Comparison of ENCODE assay signal across 19 cellular contexts in genomic region chr2:55142518-55142917, GRCh38.
DNase-seq lines count a peak whose midpoint lies in the region; ATAC-seq, FAIRE-seq and TF ChIP-seq lines count a peak whose summit lies in the region.
"Had no signal": no experiment of that assay in that cellular context is flagged by ENCODE, and none has a peak within 500 bp of the region (broad histone marks: within the 10 kb centered on the region; RNA-seq: fewer than 3 reads in every experiment).

No MANE protein-coding gene starts in this region.

- peaks cover 9 to 32% (median 20%) of the 10 kb centered on the region in 4 donors for H3K4me1 Mint-ChIP-seq in CD4-positive, CD25-positive, alpha-beta regulatory T cell
- H3K4me1 Mint-ChIP-seq: B cell had no signal

- no TSS peak for BruUV-seq in K562 (replicated peaks; lab: Mats Ljungman, UMichigan)

- in situ Hi-C loops in K562 (cut with MboI), result no loop called here

- whole genome bisulfite sequencing in K562 (ENCODE audit: insufficient coverage, low coverage, missing lambda C conversion rate), result 83% methylated on average over 2 of the region's 2 CpGs

- TF ChIP-seq POLR2A in K562 (conservative IDR thresholded peaks at IDR 0.05), result no peak

- no peaks in the 10 kb centered on the region for H3K79me2 ChIP-seq in Loucy (ENCODE audit: insufficient read depth, low read length)
- no peaks in the 10 kb centered on the region for H3K79me2 ChIP-seq in K562 (ENCODE audit: control insufficient read depth, insufficient read depth, low read length)

- peaks cover 5% of the 10 kb centered on the region for H3K27me3 Mint-ChIP-seq in CD4-positive, CD25-positive, alpha-beta regulatory T cell
- H3K27me3 Mint-ChIP-seq: B cell had no signal

- no peaks in the 10 kb centered on the region for H3F3A ChIP-seq in Loucy (ENCODE audit: low read depth)

- H4K20me1 ChIP-seq in Loucy (ENCODE audit: insufficient read depth, low read length, poor library complexity, severe bottlenecking) (no peaks in the 10 kb centered on the region), K562 (replicated peaks; ENCODE audit: control insufficient read depth, insufficient read depth, low read length) (no peaks in the 10 kb centered on the region)
- H4K20me1 ChIP-seq: BLaER1 treated with 17β-estradiol and CSF1 and Interleukin-3, amounts not matched to agents 10 nM and 100 nM had no signal

- TF ChIP-seq CTCF in Loucy (conservative IDR thresholded peaks at IDR 0.05; ENCODE audit: low read length) (no peak), K562 (IDR thresholded peaks at IDR 0.05 in 2 of 3, conservative IDR thresholded peaks at IDR 0.05 in 1 of 3; ENCODE audit: insufficient read depth in 2 of 3, low read depth in 1 of 3, low read length in 3 of 3) (no peak)

- H3K36me3 Mint-ChIP-seq in CD4-positive, CD25-positive, alpha-beta regulatory T cell, result peaks cover 4% of the 10 kb centered on the region

- H3K27ac ChIP-seq in CD4-positive, CD25-positive, alpha-beta regulatory T cell (ENCODE audit: insufficient read depth, low read length, poor library complexity, severe bottlenecking), result no peak overlapping the region
- H3K27ac ChIP-seq in K562 (ENCODE audit: extremely low read depth, low read depth, low read length) (peak overlapping the region; percentile 24; the same call in 2 of the 3 replicates), substantia nigra (ENCODE audit: low read depth, low read length, poor library complexity, severe bottlenecking) (peak overlapping the region; percentile 99)
- H3K27ac ChIP-seq: BLaER1 treated with 17β-estradiol and CSF1 and Interleukin-3, amounts not matched to agents 10 nM and 100 nM; GM23248 had no signal

- peaks cover 0 to 1% (median 0%) of the 10 kb centered on the region in 7 donors for H3K9me3 Mint-ChIP-seq in CD4-positive, CD25-positive, alpha-beta regulatory T cell
- H3K9me3 Mint-ChIP-seq: CD8-positive, alpha-beta memory T cell had no signal

- H3K36me3 ChIP-seq in CD4-positive, CD25-positive, alpha-beta regulatory T cell (ENCODE audit: control insufficient read depth, insufficient read depth, low read length), result no peaks in the 10 kb centered on the region
- H3K36me3 ChIP-seq in Loucy (ENCODE audit: insufficient read depth, low read length) (no peaks in the 10 kb centered on the region), K562 (ENCODE audit: control insufficient read depth, insufficient read depth, low read length) (no peaks in the 10 kb centered on the region)
- H3K36me3 ChIP-seq: BLaER1 treated with 17β-estradiol and CSF1 and Interleukin-3, amounts not matched to agents 10 nM and 100 nM; HAP-1 had no signal

- no peaks in the 10 kb centered on the region for H3K9me1 ChIP-seq in K562 (ENCODE audit: control insufficient read depth, insufficient read depth, low read length)

- ATAC-seq in CD4-positive, CD25-positive, alpha-beta regulatory T cell (ENCODE audit: low read depth in 2 of 2), result no peak
- ATAC-seq in K562 (no peak), GM19455 (IDR thresholded peaks at IDR 0.05; ENCODE audit: unreplicated experiment) (no peak), left lobe of liver (no peak)
- ATAC-seq: GM12878 had no signal

- no peak for DNase-seq in CD4-positive, CD25-positive, alpha-beta regulatory T cell
- DNase-seq in K562 (ENCODE audit: extremely low read depth in 1 of 4, low spot score in 3 of 4), result no peak
- no peak for DNase-seq in substantia nigra (lab: John Stamatoyannopoulos, UW)
- DNase-seq in left lobe of liver (ENCODE audit: low spot score), result no peak
- DNase-seq in AML-193 (lab: John Stamatoyannopoulos, UW), result no peak
- DNase-seq: CD8-positive, alpha-beta memory T cell; COR-L47; DMS 273 treated with DMSO at 0.1 percent for 48 hours; DND-41; EL; GM23248 had no signal

- no peak overlapping the region for H3K4me3 ChIP-seq in CD4-positive, CD25-positive, alpha-beta regulatory T cell (ENCODE audit: low read depth, low read length)
- H3K4me3 ChIP-seq in Loucy (ENCODE audit: low read length, poor library complexity, severe bottlenecking), result no peak overlapping the region
- H3K4me3 ChIP-seq in K562, result no peak overlapping the region
- H3K4me3 ChIP-seq: BLaER1 treated with 17β-estradiol and CSF1 and Interleukin-3, amounts not matched to agents 10 nM and 100 nM; GM12878; GM23248; HAP-1 had no signal

- TF ChIP-seq EP300 in K562 (IDR thresholded peaks at IDR 0.05; ENCODE audit: low read length), result no peak

- intact Hi-C loops in K562 (cut with micrococcal nuclease), result loop anchor here (5.0 kb wide), 1 partner anchor 35 kb away; no protein-coding TSS in a partner anchor

- no peaks in the 10 kb centered on the region for H3K9me2 ChIP-seq in Loucy (replicated peaks; ENCODE audit: low read depth, low read length)

- FAIRE-seq in K562 (lab: Jason Lieb, UNC), result no peak
- FAIRE-seq: A204.1, GM12878, GM18507 had no signal

- no peaks in the 10 kb centered on the region for H3K27me3 ChIP-seq in CD4-positive, CD25-positive, alpha-beta regulatory T cell (ENCODE audit: control insufficient read depth, insufficient read depth, low read length)
- H3K27me3 ChIP-seq in Loucy (ENCODE audit: insufficient read depth, low read length, poor library complexity, severe bottlenecking) (no peaks in the 10 kb centered on the region), K562 (ENCODE audit: control insufficient read depth in 2 of 2, insufficient read depth in 2 of 2, low read length in 2 of 2) (no peaks in the 10 kb centered on the region)
- H3K27me3 ChIP-seq: BLaER1 treated with 17β-estradiol and CSF1 and Interleukin-3, amounts not matched to agents 10 nM and 100 nM had no signal

- CTCF ChIA-PET in K562 (lab: Yijun Ruan, JAX; ENCODE audit: low intra/inter-chr PET ratio), result no interaction called here

- no peak overlapping the region for H3K4me3 Mint-ChIP-seq in CD4-positive, CD25-positive, alpha-beta regulatory T cell
- H3K4me3 Mint-ChIP-seq: B cell; CD8-positive, alpha-beta memory T cell had no signal

- peak overlapping the region; percentile 9; the same call in 1 of the 2 replicates for H2AFZ ChIP-seq in Loucy (ENCODE audit: low read length)
- H2AFZ ChIP-seq in K562 (ENCODE audit: low read depth, low read length), result peak overlapping the region; percentile 93
- H2AFZ ChIP-seq: GM23248 had no signal

- H3K4me1 ChIP-seq in CD4-positive, CD25-positive, alpha-beta regulatory T cell (ENCODE audit: control insufficient read depth, insufficient read depth, low read length, poor library complexity, severe bottlenecking), result peaks cover 12% of the 10 kb centered on the region
- peaks cover 10% of the 10 kb centered on the region for H3K4me1 ChIP-seq in Loucy (ENCODE audit: insufficient read depth, low read length, poor library complexity, severe bottlenecking)
- H3K4me1 ChIP-seq in K562 (replicated peaks in 1 of 2; ENCODE audit: control insufficient read depth in 2 of 2, insufficient read depth in 2 of 2, low read length in 2 of 2), result peaks cover 31 to 56% of the 10 kb centered on the region in 2 experiments
- H3K4me1 ChIP-seq: HAP-1 had no signal

- TF ChIP-seq RAD21 in K562 (CRISPR knock-in tag; conservative IDR thresholded peaks at IDR 0.05 in 1 of 2, IDR thresholded peaks at IDR 0.05 in 1 of 2), result no peak

- H3K4me2 ChIP-seq in Loucy (ENCODE audit: low read depth, low read length, poor library complexity, severe bottlenecking) (no peak overlapping the region), K562 (ENCODE audit: insufficient read depth, low read length) (no peak overlapping the region)

- H3K27ac Mint-ChIP-seq in CD4-positive, CD25-positive, alpha-beta regulatory T cell, result peak overlapping the region; percentile 33 to 93 (median 83)
- H3K27ac Mint-ChIP-seq: B cell had no signal

- H3K9ac ChIP-seq in Loucy (ENCODE audit: low read depth, low read length, poor library complexity, severe bottlenecking) (no peak overlapping the region), K562 (ENCODE audit: insufficient read depth in 1 of 2, low read depth in 2 of 2, low read length in 2 of 2) (no peak overlapping the region)
- H3K9ac ChIP-seq: BLaER1 treated with 17β-estradiol and CSF1 and Interleukin-3, amounts not matched to agents 10 nM and 100 nM; GM23248 had no signal

- no peaks in the 10 kb centered on the region for H3K9me3 ChIP-seq in CD4-positive, CD25-positive, alpha-beta regulatory T cell (ENCODE audit: control insufficient read depth in 2 of 2, low read length in 2 of 2)
- H3K9me3 ChIP-seq in Loucy (ENCODE audit: insufficient read depth, low read depth, low read length) (no peaks in the 10 kb centered on the region), K562 (replicated peaks; ENCODE audit: control insufficient read depth, insufficient read depth, low read depth, low read length) (no peaks in the 10 kb centered on the region; the same call in 1 of the 2 replicates)
- H3K9me3 ChIP-seq: HAP-1 had no signal

- POLR2A ChIA-PET in K562 (lab: Yijun Ruan, JAX), result interaction anchor here (1.2 to 1.3 kb wide), 2 partner anchors 10 to 26 kb away, joined by 3 to 6 read pairs; no protein-coding TSS in a partner anchor

TF ChIP-seq in K562, 482 proteins besides CTCF, POLR2A, EP300 and RAD21:
- 0 out of 2 replicates have a peak, but pooled peaks have one; percentile 13 for TF ChIP-seq MAFG (tag; conservative IDR thresholded peaks at IDR 0.05)
- TF ChIP-seq C11orf30 (IDR thresholded peaks at IDR 0.05; ENCODE audit: low read depth), result peak; percentile 65
- no peak for TF ChIP-seq NFE2 (IDR thresholded peaks at IDR 0.05; ENCODE audit: low read depth)
- no peak for TF ChIP-seq EZH2 (IDR thresholded peaks at IDR 0.05; ENCODE audit: borderline replicate concordance, low read depth, low read length)
- TF ChIP-seq ZNF316 (IDR thresholded peaks at IDR 0.05), result peak; percentile 85
- peak; percentile 2; the same call in 1 of the 2 replicates for TF ChIP-seq MAFF (IDR thresholded peaks at IDR 0.05; ENCODE audit: low read length)
